8 cellular contexts compared by ENCODE assay signal in genomic region chr1:225999912-226000337, GRCh38. TPM values are rescaled to one million over a fixed set of nuclear protein-coding genes. Genes with fewer than 3 reads are reported as not detected.
DNase-seq lines count a peak whose midpoint lies in the region; ATAC-seq and TF ChIP-seq lines count a peak whose summit lies in the region.

No MANE protein-coding gene starts in this region.

- H3F3A ChIP-seq in DOHH2 (ENCODE audit: control insufficient read depth, insufficient read depth) = peaks cover 12% of the 10 kb centered on the region

- DNase-seq in WERI-Rb-1 = no peak
- DNase-seq in foreskin keratinocyte = no peak
- no peak for DNase-seq in skeletal muscle cell (ENCODE audit: low read depth)
- no peak for DNase-seq in SHP77 treated with DMSO at 0.1 percent for 48 hours (lab: John Stamatoyannopoulos, UW)
- DNase-seq in NCI-H1048 (lab: John Stamatoyannopoulos, UW) = no peak

- peaks cover 4% of the 10 kb centered on the region; the same call in 1 of the 2 replicates for H4K20me1 ChIP-seq in DOHH2 (ENCODE audit: control insufficient read depth, insufficient read depth, low read depth, low read length)

- H3K36me3 ChIP-seq in DOHH2 (ENCODE audit: control insufficient read depth, low read length) (peaks cover 30% of the 10 kb centered on the region), WERI-Rb-1 (no peaks in the 10 kb centered on the region)

- peak overlapping the region; percentile 74 for H3K4me2 ChIP-seq in DOHH2 (ENCODE audit: low read length)

- no peaks in the 10 kb centered on the region for H3K9me2 ChIP-seq in DOHH2 (replicated peaks; ENCODE audit: control insufficient read depth, low read length)

- H3K27me3 ChIP-seq in DOHH2 (ENCODE audit: control insufficient read depth, low read length) (no peaks in the 10 kb centered on the region), WERI-Rb-1 (ENCODE audit: insufficient read depth, low read depth, severe bottlenecking) (no peaks in the 10 kb centered on the region), foreskin keratinocyte (no peaks in the 10 kb centered on the region)

- peaks cover 74% of the 10 kb centered on the region for H3K4me1 ChIP-seq in DOHH2 (ENCODE audit: control insufficient read depth, low read length)
- peaks cover 12% of the 10 kb centered on the region for H3K4me1 ChIP-seq in foreskin keratinocyte

- peaks cover 43% of the 10 kb centered on the region for H3K79me2 ChIP-seq in DOHH2 (ENCODE audit: control insufficient read depth, low read length)

- H3K9me3 ChIP-seq in DOHH2 (ENCODE audit: control insufficient read depth, insufficient read depth, low read length) (no peaks in the 10 kb centered on the region), WERI-Rb-1 (ENCODE audit: severe bottlenecking) (no peaks in the 10 kb centered on the region)

- peak overlapping the region; percentile 94 for H3K4me3 ChIP-seq in DOHH2 (ENCODE audit: low read length)
- peak overlapping the region; percentile 37 for H3K4me3 ChIP-seq in WERI-Rb-1 (ENCODE audit: low read depth, low read length)
- H3K4me3 ChIP-seq in skeletal muscle cell (ENCODE audit: low read depth, low read length) = peak overlapping the region; percentile 54

- ATAC-seq in GM19463 (IDR thresholded peaks at IDR 0.05; ENCODE audit: unreplicated experiment) (peak; percentile 32), HG03469 (IDR thresholded peaks at IDR 0.05; ENCODE audit: unreplicated experiment) (peak; percentile 23), foreskin keratinocyte (no peak)

- TF ChIP-seq CTCF in DOHH2 (IDR thresholded peaks at IDR 0.05; ENCODE audit: low read depth, low read length, poor library complexity, severe bottlenecking) (no peak), WERI-Rb-1 (IDR thresholded peaks at IDR 0.05; ENCODE audit: low read depth, low read length) (no peak), foreskin keratinocyte (conservative IDR thresholded peaks at IDR 0.05) (no peak)

- H3K27ac ChIP-seq in DOHH2 (ENCODE audit: low read depth, low read length) (peak overlapping the region; percentile 92), WERI-Rb-1 (peak overlapping the region; percentile 76), foreskin keratinocyte (peak overlapping the region; percentile 65)

RNA-seq across cellular contexts. Expression of gene SDE2, which starts 0.8 kb away (rescaled TPM):
- total RNA-seq in foreskin keratinocyte = 14.5 and 15.3 TPM in 2 replicates
- polyA plus RNA-seq in foreskin keratinocyte = 3.9 and 4.7 TPM in 2 replicates

RNA-seq across cellular contexts. Expression of gene LEFTY2, which starts 58.9 kb away (rescaled TPM):
- total RNA-seq in foreskin keratinocyte = not detected in 2 replicates
- polyA plus RNA-seq in foreskin keratinocyte = not detected in 2 replicates

Comparison
In these comparisons a context has a peak if more than half of its experiments do, and no peak if none do; other contexts are left out.
1. H3K4me3 ChIP-seq: peak in every context shown above with its lines; median percentile 94 in DOHH2; 54 in skeletal muscle cell; 37 in WERI-Rb-1.